Comparison of ENCODE assay signal across 8 cellular contexts in genomic region chr19:46660008-46660517, GRCh38. TPM values are rescaled to one million over a fixed set of nuclear protein-coding genes. Genes with fewer than 3 reads are reported as not detected.
DNase-seq lines count a peak whose midpoint lies in the region; ATAC-seq and TF ChIP-seq lines count a peak whose summit lies in the region.
"Had no signal": no experiment of that assay in that cellular context is flagged by ENCODE, and none has a peak within 500 bp of the region (broad histone marks: within the 10 kb centered on the region; RNA-seq: fewer than 3 reads in every experiment).

No MANE protein-coding gene starts in this region.

- H3K4me3 ChIP-seq in GM12875 (ENCODE audit: low read depth, low read length) (peak overlapping the region; percentile 41), SK-N-MC (peak overlapping the region; percentile 84), foreskin fibroblast (ENCODE audit: low read depth in 1 of 2, low read length in 2 of 2) (peak overlapping the region; percentile 74 to 77), lower leg skin (ENCODE audit: low read depth, poor library complexity, severe bottlenecking) (no peak overlapping the region)

- no peak for TF ChIP-seq CTCF in GM12875 (IDR thresholded peaks at IDR 0.05; ENCODE audit: borderline replicate concordance, insufficient read depth, low read depth, low read length)
- no peak for TF ChIP-seq CTCF in foreskin fibroblast (IDR thresholded peaks at IDR 0.05; ENCODE audit: low read depth, low read length)
- TF ChIP-seq CTCF in lower leg skin (IDR thresholded peaks at IDR 0.05) = no peak

- H3K36me3 ChIP-seq in SK-N-MC (ENCODE audit: insufficient read depth, low read length) = no peaks in the 10 kb centered on the region

- no peak overlapping the region for H3K27ac ChIP-seq in SK-N-MC
- H3K27ac ChIP-seq: VCaP had no signal

- DNase-seq in SK-N-MC (ENCODE audit: low read depth, low spot score) (no peak), foreskin fibroblast (peak in 1 of 2 donors; percentile 31), putamen (ENCODE audit: low spot score) (peak; percentile 45), lower leg skin (ENCODE audit: low spot score in 2 of 2) (no peak)

- no peaks in the 10 kb centered on the region for H3K9me3 ChIP-seq in SK-N-MC (ENCODE audit: low read depth, low read length)

- 5 to 7% methylated on average over 14 of the region's 14 CpGs for WGBS in lower leg skin, 2 donors

- ATAC-seq in HG03457 (IDR thresholded peaks at IDR 0.05; ENCODE audit: unreplicated experiment) (no peak), HG02678 (IDR thresholded peaks at IDR 0.05; ENCODE audit: unreplicated experiment) (no peak)

- no peak for TF ChIP-seq POLR2A in lower leg skin (IDR thresholded peaks at IDR 0.05)

- H3K9ac ChIP-seq in SK-N-MC (ENCODE audit: insufficient read length) = no peak overlapping the region

- intact Hi-C loops in lower leg skin (cut with DNase I; ENCODE audit: low total_unique reads) = loop anchor here (10.0 kb wide), 2 partner anchors 45 to 125 kb away; no protein-coding TSS in a partner anchor

RNA-seq across cellular contexts. Expression of gene DACT3, which starts 0.9 kb away (rescaled TPM):
- total RNA-seq in lower leg skin = 1 to 10 TPM; 1.3 to 4.1 (median 2.6) TPM

RNA-seq across cellular contexts. Expression of gene GNG8, which starts 24.1 kb away (rescaled TPM):
- total RNA-seq in lower leg skin = not detected

RNA-seq across cellular contexts. Expression of gene PTGIR, which starts 35.2 kb away (rescaled TPM):
- total RNA-seq in lower leg skin = 1 to 10 TPM in 2 of 4 donors, under 1 TPM in 2; 0.51 to 3.6 (median 2.1) TPM

RNA-seq across cellular contexts. Expression of gene PRKD2, which starts 56.9 kb away (rescaled TPM):
- 100 to 1,000 TPM in 1 of 4 donors, 10 to 100 TPM in 3; 52.6 to 120 (median 66.7) TPM for total RNA-seq in lower leg skin

RNA-seq across cellular contexts. Expression of gene CALM3, which starts 58.9 kb away (rescaled TPM):
- total RNA-seq in lower leg skin = 10 to 100 TPM; 54.6 to 72.8 (median 63.1) TPM
